ENCODE assay signal across 8 cellular contexts in the genomic region with DNA sequence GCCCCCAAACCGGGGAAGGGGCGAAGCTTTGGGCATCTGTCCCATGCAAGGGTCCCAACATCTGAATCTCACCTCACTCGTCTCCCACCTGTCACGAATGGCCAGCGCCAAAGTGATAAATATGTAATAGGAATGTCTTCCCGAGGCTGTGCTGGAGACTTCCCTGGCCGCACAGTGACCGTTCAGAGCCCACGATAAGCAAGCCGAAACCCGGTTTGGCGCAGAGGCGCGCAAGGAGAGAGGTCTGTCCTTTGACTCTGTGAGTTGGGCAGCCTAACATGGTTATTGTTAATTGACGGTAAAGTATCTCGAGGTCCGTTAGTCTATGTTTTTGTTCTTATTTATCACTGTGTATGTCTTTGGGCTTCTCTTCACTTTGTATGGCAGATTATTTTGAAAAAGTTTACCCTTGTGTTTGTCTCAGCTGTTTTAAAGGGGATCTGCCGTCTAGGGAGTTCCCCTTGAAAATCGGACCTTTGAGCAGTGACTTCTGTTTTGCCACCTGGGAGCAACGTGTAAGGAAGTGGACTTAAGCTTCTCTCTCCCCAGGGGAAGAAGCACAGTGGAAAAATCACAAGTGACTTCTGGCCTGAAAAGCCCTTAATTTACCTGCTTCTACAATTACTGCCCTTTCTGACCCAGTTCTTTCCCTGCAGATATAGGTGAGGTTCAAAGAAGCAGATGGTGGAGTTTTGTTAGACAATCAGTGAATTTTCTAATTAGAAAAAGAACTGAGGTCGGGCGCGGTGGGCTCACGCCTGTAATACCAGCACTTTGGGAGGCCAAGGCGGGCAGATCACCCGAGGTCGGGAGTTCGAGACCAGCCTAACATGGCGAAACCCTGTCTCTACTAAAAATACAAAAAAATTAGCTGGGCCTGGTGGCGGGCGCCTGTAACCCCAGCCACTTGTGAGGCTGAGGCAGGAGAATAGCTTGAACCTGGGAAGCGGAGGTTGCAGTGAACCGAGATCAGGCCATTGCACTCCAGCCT. TPM values are rescaled to one million over a fixed set of nuclear protein-coding genes. Genes with fewer than 3 reads are reported as not detected.
A peak's percentile ranks its signal among the peaks of the same experiment; 100 is the strongest.
DNase-seq lines count a peak whose midpoint lies in the region; TF ChIP-seq lines count a peak whose summit lies in the region.

No MANE protein-coding gene starts in this region.

- H3K4me3 ChIP-seq in mesenchymal stem cell (ENCODE audit: insufficient read depth in 1 of 2, low read depth in 1 of 2, low read length in 2 of 2), result peak overlapping the region; percentile 82 to 94

- no peak overlapping the region for H3K23ac ChIP-seq in mesenchymal stem cell (ENCODE audit: low read length in 2 of 2)

- H3K9me3 Mint-ChIP-seq in dendritic cell treated with granulocyte-macrophage colony-stimulating factor and Interleukin-4, amounts not matched to agents 40 ng/mL and 50 ng/mL, for 4 days, result peaks cover 13% of the 10 kb centered on the region

- H2AFZ ChIP-seq in mesenchymal stem cell (ENCODE audit: low read depth, low read length), result peak overlapping the region; percentile 83

- no peak overlapping the region for H2BK120ac ChIP-seq in mesenchymal stem cell (ENCODE audit: low read depth, low read length)

- peak overlapping the region; percentile 19 for H2BK15ac ChIP-seq in mesenchymal stem cell (ENCODE audit: low read depth, poor library complexity, severe bottlenecking)

- H3K27ac ChIP-seq in mesenchymal stem cell (ENCODE audit: low read length, poor library complexity, severe bottlenecking), result peak overlapping the region; percentile 82

- H3K27me3 ChIP-seq in mesenchymal stem cell (ENCODE audit: control insufficient read depth in 1 of 2, insufficient read depth in 1 of 2, low read length in 2 of 2), result no peaks in the 10 kb centered on the region

- 31% methylated on average over 26 of the region's 33 CpGs for WGBS in mesenchymal stem cell

- H3K9ac ChIP-seq in mesenchymal stem cell (ENCODE audit: low read length), result peak overlapping the region; percentile 100

- intact Hi-C loops in dendritic cell treated with granulocyte-macrophage colony-stimulating factor and Interleukin-4, amounts not matched to agents 40 ng/mL and 50 ng/mL, for 4 days (cut with micrococcal nuclease), result loop anchor here (5.0 kb wide), 1 partner anchor 34 kb away; a partner anchor contains a TSS

- H3K14ac ChIP-seq in mesenchymal stem cell (ENCODE audit: low read length in 2 of 2), result peak overlapping the region in 1 of 2 experiments; percentile 72

- no peak overlapping the region for H2BK12ac ChIP-seq in mesenchymal stem cell (ENCODE audit: low read length in 2 of 2)

- peaks cover 9% of the 10 kb centered on the region for H3K4me1 ChIP-seq in mesenchymal stem cell (ENCODE audit: control insufficient read depth, insufficient read depth, low read depth, low read length)

- peak overlapping the region in 1 of 2 experiments; percentile 41 for H3K18ac ChIP-seq in mesenchymal stem cell (ENCODE audit: low read depth in 1 of 2, low read length in 2 of 2)

- H3K4me3 Mint-ChIP-seq in dendritic cell treated with granulocyte-macrophage colony-stimulating factor and Interleukin-4, amounts not matched to agents 40 ng/mL and 50 ng/mL, for 4 days, result peak overlapping the region; percentile 94

- peak overlapping the region; percentile 29 for H2AK5ac ChIP-seq in mesenchymal stem cell (ENCODE audit: low read length, severe bottlenecking)

- no peaks in the 10 kb centered on the region for H3K27me3 Mint-ChIP-seq in dendritic cell treated with granulocyte-macrophage colony-stimulating factor and Interleukin-4, amounts not matched to agents 40 ng/mL and 50 ng/mL, for 4 days

- CTCF ChIA-PET in HEK293T (lab: Yijun Ruan, JAX), result interaction anchor here (0.9 to 1.0 kb wide), 2 partner anchors 36 to 100 kb away, joined by 3 to 4 read pairs; a partner anchor contains a TSS

- H3K36me3 ChIP-seq in mesenchymal stem cell (ENCODE audit: control insufficient read depth in 1 of 2, insufficient read depth in 2 of 2, low read depth in 1 of 2, low read length in 2 of 2), result peaks cover 20 to 34% of the 10 kb centered on the region in 2 experiments

- peaks cover 64% of the 10 kb centered on the region for H3K4me1 Mint-ChIP-seq in dendritic cell treated with granulocyte-macrophage colony-stimulating factor and Interleukin-4, amounts not matched to agents 40 ng/mL and 50 ng/mL, for 4 days (ENCODE audit: low read depth)

- H3K4me2 ChIP-seq in mesenchymal stem cell (ENCODE audit: low read length, poor library complexity, severe bottlenecking), result peak overlapping the region; percentile 68

- H3K79me1 ChIP-seq in mesenchymal stem cell (replicated peaks; ENCODE audit: low read length, poor library complexity, severe bottlenecking), result peaks cover 29% of the 10 kb centered on the region

- H4K8ac ChIP-seq in mesenchymal stem cell (ENCODE audit: low read length), result peak overlapping the region; percentile 64

- DNase-seq in NCI-H82 (lab: John Stamatoyannopoulos, UW) (peak; percentile 27), NCI-H82 treated with DMSO at 0.1 percent for 48 hours (lab: John Stamatoyannopoulos, UW; ENCODE audit: unreplicated experiment) (no peak), HEK293T (ENCODE audit: extremely low spot score) (peak; percentile 30), NOMO-1 treated with dmso at 0.1 percent for 144 hours (lab: John Stamatoyannopoulos, UW; ENCODE audit: unreplicated experiment) (peak; percentile 42), mesenchymal stem cell (peak; percentile 46), NCI-H1436 (lab: John Stamatoyannopoulos, UW) (no peak), hippocampal formation (lab: John Stamatoyannopoulos, UW) (no peak)

- H2BK5ac ChIP-seq in mesenchymal stem cell (ENCODE audit: low read depth, low read length, poor library complexity, severe bottlenecking), result no peak overlapping the region

- no peaks in the 10 kb centered on the region for H3K9me3 ChIP-seq in mesenchymal stem cell (ENCODE audit: control insufficient read depth, low read length)

- peaks cover 77% of the 10 kb centered on the region for H3K36me3 Mint-ChIP-seq in dendritic cell treated with granulocyte-macrophage colony-stimulating factor and Interleukin-4, amounts not matched to agents 40 ng/mL and 50 ng/mL, for 4 days (ENCODE audit: low read depth)

- peak overlapping the region; percentile 44 for H4K91ac ChIP-seq in mesenchymal stem cell (ENCODE audit: low read length)

- peak overlapping the region; percentile 94 for H3K27ac Mint-ChIP-seq in dendritic cell treated with granulocyte-macrophage colony-stimulating factor and Interleukin-4, amounts not matched to agents 40 ng/mL and 50 ng/mL, for 4 days

- H3K4ac ChIP-seq in mesenchymal stem cell (ENCODE audit: low read depth in 1 of 2, low read length in 2 of 2), result peak overlapping the region; percentile 14 to 79

- POLR2A ChIA-PET in HEK293T (lab: Yijun Ruan, JAX), result interaction anchor here (0.7 to 2.6 kb wide), 25 partner anchors 8 to 245 kb away, joined by 3 to 33 read pairs (median 6); a partner anchor contains a TSS

TF ChIP-seq in HEK293T, 16 proteins besides CTCF, POLR2A, EP300 and RAD21:
- no peak for TF ChIP-seq FOXK2 (IDR thresholded peaks at IDR 0.05)
- TF ChIP-seq BHLHE40 (IDR thresholded peaks at IDR 0.05; ENCODE audit: borderline replicate concordance), result no peak
- no peak for TF ChIP-seq CTBP1 (IDR thresholded peaks at IDR 0.05; ENCODE audit: borderline replicate concordance)
- no peak for TF ChIP-seq FOXA1 (IDR thresholded peaks at IDR 0.05)
TF ChIP-seq in HEK293T: peak in this region for 0.

RNA-seq across cellular contexts. Expression of a gene that starts 1.1 kb away (rescaled TPM):
- 61.6 TPM for polyA plus RNA-seq in mesenchymal stem cell (2013, experiment 1 of 2)
- 61.9 TPM for polyA plus RNA-seq in mesenchymal stem cell (2013, experiment 2 of 2)

RNA-seq across cellular contexts. Expression of a gene that starts 7.8 kb away (rescaled TPM):
- polyA plus RNA-seq in mesenchymal stem cell (2013, experiment 1 of 2), result 16.9 TPM
- 17.0 TPM for polyA plus RNA-seq in mesenchymal stem cell (2013, experiment 2 of 2)

RNA-seq across cellular contexts. Expression of a gene that starts 9.1 kb away (rescaled TPM):
- polyA plus RNA-seq in mesenchymal stem cell (2013, experiment 1 of 2), result 0.07 TPM
- polyA plus RNA-seq in mesenchymal stem cell (2013, experiment 2 of 2), result 0.04 TPM

RNA-seq across cellular contexts. Expression of a gene that starts 16.9 kb away (rescaled TPM):
- polyA plus RNA-seq in mesenchymal stem cell (2013, experiment 1 of 2), result 40.1 TPM
- 38.0 TPM for polyA plus RNA-seq in mesenchymal stem cell (2013, experiment 2 of 2)

RNA-seq across cellular contexts. Expression of a gene that starts 19.5 kb away (rescaled TPM):
- polyA plus RNA-seq in mesenchymal stem cell (2013, experiment 1 of 2), result 24.8 TPM
- polyA plus RNA-seq in mesenchymal stem cell (2013, experiment 2 of 2), result 26.3 TPM

Comparison
In these comparisons a context has a peak if more than half of its experiments do, and no peak if none do; other contexts are left out.
1. DNase-seq: peak in NCI-H82 (single experiment), HEK293T (single experiment), NOMO-1 treated with dmso at 0.1 percent for 144 hours (single experiment) and mesenchymal stem cell (single experiment); none in NCI-H82 treated with DMSO at 0.1 percent for 48 hours (single experiment), NCI-H1436 (single experiment) and hippocampal formation (0 of 2).